Comparison of ENCODE assay signal across 9 cellular contexts in genomic region chr22:17119481-17120202, GRCh38. TPM values are rescaled to one million over a fixed set of nuclear protein-coding genes. Genes with fewer than 3 reads are reported as not detected.
DNase-seq lines count a peak whose midpoint lies in the region; ATAC-seq and TF ChIP-seq lines count a peak whose summit lies in the region.
"Had no signal": no experiment of that assay in that cellular context is flagged by ENCODE, and none has a peak within 500 bp of the region (broad histone marks: within the 10 kb centered on the region; RNA-seq: fewer than 3 reads in every experiment).

No MANE protein-coding gene starts in this region.

- no peak overlapping the region for H3K9ac ChIP-seq in skeletal muscle tissue (ENCODE audit: low read depth in 1 of 3, low read length in 3 of 3)

- H3K4me3 Mint-ChIP-seq in activated CD4-positive, alpha-beta T cell treated with anti-CD3 and anti-CD28 coated beads for 36 hours = peak overlapping the region; percentile 39
- peak overlapping the region in 2 of 3 donors; percentile 53 to 82 for H3K4me3 Mint-ChIP-seq in T-cell

- H3K36me3 ChIP-seq in heart right ventricle = no peaks in the 10 kb centered on the region
- H3K36me3 ChIP-seq in skeletal muscle tissue (ENCODE audit: control insufficient read depth in 3 of 3, insufficient read depth in 3 of 3, low read length in 3 of 3) = no peaks in the 10 kb centered on the region

- ATAC-seq in activated CD4-positive, alpha-beta T cell treated with anti-CD3 and anti-CD28 coated beads for 36 hours = no peak
- ATAC-seq in T-cell (replicated peaks in 1 of 4) = no peak
- peak in 4 of 8 donors; percentile 27 to 55 (median 40) for ATAC-seq in heart right ventricle
- no peak for ATAC-seq in HG03354 (IDR thresholded peaks at IDR 0.05; ENCODE audit: poor library complexity, severe bottlenecking, unreplicated experiment)

- intact Hi-C loops in activated CD4-positive, alpha-beta T cell treated with anti-CD3 and anti-CD28 coated beads for 36 hours (cut with DNase I, micrococcal nuclease) = loop anchor here (1.0 to 5.0 kb wide), 4 partner anchors 32 to 103 kb away; partner anchors contain the start of gene HDHD5 (in 2 of the 2)
- intact Hi-C loops in heart right ventricle (cut with DNase I) = loop anchor here in 8 of 10 donors (2.0 to 10.0 kb wide), 6 partner anchors 32 to 53 kb away; partner anchors contain the start of gene HDHD5 (in 4 of the 8)

- POLR2A ChIA-PET in activated CD4-positive, alpha-beta T cell treated with anti-CD3 and anti-CD28 coated beads for 36 hours (lab: Charles Lee) = no interaction called here
- POLR2A ChIA-PET in T-cell (lab: Charles Lee) = no interaction called here

- no peaks in the 10 kb centered on the region for H3K36me3 Mint-ChIP-seq in activated CD4-positive, alpha-beta T cell treated with anti-CD3 and anti-CD28 coated beads for 36 hours (ENCODE audit: low read depth)
- no peaks in the 10 kb centered on the region for H3K36me3 Mint-ChIP-seq in T-cell
- H3K36me3 Mint-ChIP-seq: CD4-positive, CD25-positive, alpha-beta regulatory T cell had no signal

- DNase-seq in activated CD4-positive, alpha-beta T cell treated with anti-CD3 and anti-CD28 coated beads for 36 hours = peak; percentile 55
- no peak for DNase-seq in activated CD4-positive, alpha-beta T cell treated with anti-CD3 and anti-CD28 coated beads, Interleukin-2, amount 50 U/mL, for 4 hours
- DNase-seq in T-cell (no peak), heart right ventricle (peak in 1 of 2 donors; percentile 66), dedifferentiated amniotic fluid mesenchymal stem cell (ENCODE audit: extremely low spot score) (no peak), NCI-H2081 (lab: John Stamatoyannopoulos, UW) (no peak)

- peak; percentile 7 to 65 (median 52) for TF ChIP-seq CTCF in heart right ventricle (IDR thresholded peaks at IDR 0.05)

- no peaks in the 10 kb centered on the region for H3K9me3 ChIP-seq in heart right ventricle
- H3K9me3 ChIP-seq in skeletal muscle tissue (ENCODE audit: control insufficient read depth in 3 of 3, low read length in 3 of 3) = no peaks in the 10 kb centered on the region

- H3K27me3 ChIP-seq in heart right ventricle = peaks cover 0 to 31% (median 0%) of the 10 kb centered on the region in 7 donors
- H3K27me3 ChIP-seq in skeletal muscle tissue (ENCODE audit: control insufficient read depth in 3 of 3, insufficient read depth in 3 of 3, low read length in 3 of 3) = peaks cover 0 to 9% (median 7%) of the 10 kb centered on the region in 3 donors

- WGBS in heart right ventricle, 2 donors = 39 to 43% methylated on average over 63 of the region's 63 CpGs

- H3K4me1 ChIP-seq in heart right ventricle (peaks cover 3 to 61% (median 23%) of the 10 kb centered on the region in 9 donors), skeletal muscle tissue (ENCODE audit: control insufficient read depth in 3 of 3, insufficient read depth in 3 of 3, low read length in 3 of 3) (peaks cover 10 to 27% (median 24%) of the 10 kb centered on the region in 3 donors)

- H3K4me3 ChIP-seq in heart right ventricle (peak overlapping the region in 2 of 10 donors; percentile 22 to 39), skeletal muscle tissue (ENCODE audit: low read length in 3 of 3) (peak overlapping the region in 2 of 3 donors; percentile 49 to 57)

- H3K27ac ChIP-seq in heart right ventricle (no peak overlapping the region), skeletal muscle tissue (ENCODE audit: low read depth, low read length) (no peak overlapping the region)

- H3K4me1 Mint-ChIP-seq in activated CD4-positive, alpha-beta T cell treated with anti-CD3 and anti-CD28 coated beads for 36 hours = peaks cover 51% of the 10 kb centered on the region
- H3K4me1 Mint-ChIP-seq in T-cell = peaks cover 53% of the 10 kb centered on the region in 3 donors

- CTCF ChIA-PET in activated CD4-positive, alpha-beta T cell treated with anti-CD3 and anti-CD28 coated beads for 36 hours (lab: Charles Lee) = interaction anchor here (0.9 to 1.2 kb wide), 4 partner anchors 23 to 45 kb away, joined by 3 to 5 read pairs (median 4); no protein-coding TSS in a partner anchor
- CTCF ChIA-PET in T-cell (lab: Charles Lee) = no interaction called here

- H3K27me3 Mint-ChIP-seq in activated CD4-positive, alpha-beta T cell treated with anti-CD3 and anti-CD28 coated beads for 36 hours = peaks cover 17% of the 10 kb centered on the region
- H3K27me3 Mint-ChIP-seq in T-cell = peaks cover 6 to 25% of the 10 kb centered on the region in 2 donors

- no peaks in the 10 kb centered on the region for H3K9me3 Mint-ChIP-seq in activated CD4-positive, alpha-beta T cell treated with anti-CD3 and anti-CD28 coated beads for 36 hours (ENCODE audit: low read depth)
- H3K9me3 Mint-ChIP-seq in T-cell = no peaks in the 10 kb centered on the region
- H3K9me3 Mint-ChIP-seq: CD4-positive, CD25-positive, alpha-beta regulatory T cell had no signal

- no peak overlapping the region for H3K27ac Mint-ChIP-seq in activated CD4-positive, alpha-beta T cell treated with anti-CD3 and anti-CD28 coated beads for 36 hours
- H3K27ac Mint-ChIP-seq in T-cell = no peak overlapping the region

RNA-seq across cellular contexts. Expression of gene TMEM121B, which starts 1.5 kb away (rescaled TPM):
- under 1 TPM; 0.14 to 0.19 TPM for total RNA-seq in activated CD4-positive, alpha-beta T cell treated with anti-CD3 and anti-CD28 coated beads for 36 hours
- under 1 TPM in 3 of 5 donors, not detected in 2; 0.13 to 0.19 (median 0.15) TPM for total RNA-seq in T-cell
- total RNA-seq in heart right ventricle = 1 to 10 TPM; 1.2 to 3.3 (median 1.9) TPM
- 1 to 10 TPM in 1 of 2 donors, under 1 TPM in 1; 0.41 to 1.2 TPM for polyA plus RNA-seq in heart right ventricle
- 2.6 TPM for total RNA-seq in skeletal muscle tissue

RNA-seq across cellular contexts. Expression of gene IL17RA, which starts 34.8 kb away (rescaled TPM):
- 10 to 100 TPM; 13.1 to 13.3 TPM for total RNA-seq in activated CD4-positive, alpha-beta T cell treated with anti-CD3 and anti-CD28 coated beads for 36 hours
- total RNA-seq in T-cell (10 to 100 TPM; 38.8 to 72.7 (median 61.8) TPM), heart right ventricle (10 to 100 TPM in 2 of 10 donors, 1 to 10 TPM in 8; 4.0 to 15.9 (median 5.9) TPM), skeletal muscle tissue (3.1 TPM)
- polyA plus RNA-seq in heart right ventricle = 1 to 10 TPM; 4.5 to 4.6 TPM

RNA-seq across cellular contexts. Expression of gene HDHD5, which starts 39.4 kb away (rescaled TPM):
- total RNA-seq in activated CD4-positive, alpha-beta T cell treated with anti-CD3 and anti-CD28 coated beads for 36 hours = 10 to 100 TPM; 51.6 to 69.0 TPM
- total RNA-seq in T-cell (10 to 100 TPM; 17.6 to 34.2 (median 30.1) TPM), heart right ventricle (10 to 100 TPM; 42.8 to 59.2 (median 50.3) TPM), skeletal muscle tissue (42.8 TPM)
- 10 to 100 TPM; 23.6 to 60.4 TPM for polyA plus RNA-seq in heart right ventricle
